1 cellular context compared by ENCODE assay signal in genomic region chr6:140285471-140285870, GRCh38.
TF ChIP-seq lines count a peak whose summit lies in the region.

No MANE protein-coding gene starts in this region.

TF ChIP-seq in IMR-90, 13 proteins besides CTCF, POLR2A, EP300 and RAD21:
- TF ChIP-seq RFX5 (IDR thresholded peaks at IDR 0.05; ENCODE audit: low read depth, low read length) (no peak), CHD1 (IDR thresholded peaks at IDR 0.05; ENCODE audit: low read depth, low read length) (no peak), CEBPB (IDR thresholded peaks at IDR 0.05; ENCODE audit: low read depth, low read length) (no peak), RCOR1 (IDR thresholded peaks at IDR 0.05; ENCODE audit: insufficient replicate concordance, low read length) (no peak), FOS (IDR thresholded peaks at IDR 0.05; ENCODE audit: low read depth, low read length) (no peak), BHLHE40 (IDR thresholded peaks at IDR 0.05; ENCODE audit: low read depth, low read length) (no peak), USF2 (IDR thresholded peaks at IDR 0.05; ENCODE audit: low read depth, low read length) (no peak), NFE2L2 (IDR thresholded peaks at IDR 0.05; ENCODE audit: low read depth, low read length) (no peak), MXI1 (IDR thresholded peaks at IDR 0.05; ENCODE audit: borderline replicate concordance, low read depth, low read length) (no peak), SMC3 (IDR thresholded peaks at IDR 0.05; ENCODE audit: low read depth, low read length) (no peak), MAZ (IDR thresholded peaks at IDR 0.05; ENCODE audit: borderline replicate concordance, low read depth, low read length) (no peak), ELK1 (IDR thresholded peaks at IDR 0.05; ENCODE audit: borderline replicate concordance, low read depth, low read length) (no peak)
